In the genomic region with DNA sequence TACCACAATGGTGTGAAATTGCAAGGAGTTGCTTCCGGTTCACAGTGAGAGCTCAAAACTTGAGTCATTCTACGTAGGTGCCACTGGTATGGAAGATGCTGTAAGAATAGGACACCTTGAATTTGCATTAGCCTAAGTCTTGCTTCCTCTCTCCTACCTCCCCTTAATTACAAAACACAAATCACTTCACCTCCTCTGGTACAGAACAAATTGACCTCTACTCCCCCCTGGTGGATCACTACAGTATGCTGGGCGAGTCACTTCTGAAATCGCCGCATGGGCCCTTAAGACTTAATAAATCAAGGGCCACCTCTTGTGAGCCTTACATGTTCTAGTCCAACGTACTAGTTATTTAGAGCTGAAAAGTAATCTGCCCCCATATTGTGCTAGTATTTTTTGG, we compare ENCODE assay signal across 8 cellular contexts.
A peak's percentile ranks its signal among the peaks of the same experiment; 100 is the strongest.
DNase-seq lines count a peak whose midpoint lies in the region; ATAC-seq and TF ChIP-seq lines count a peak whose summit lies in the region.

No MANE protein-coding gene starts in this region.

- H3K27ac ChIP-seq in cardiac muscle cell (no peak overlapping the region), right cardiac atrium (ENCODE audit: low read length) (no peak overlapping the region), WERI-Rb-1 (no peak overlapping the region)

- H3K36me3 ChIP-seq in cardiac muscle cell (no peaks in the 10 kb centered on the region), WERI-Rb-1 (no peaks in the 10 kb centered on the region)

- DNase-seq in cardiac muscle cell (ENCODE audit: low read depth in 1 of 2, low spot score in 1 of 2) (peak; percentile 12 to 63), right cardiac atrium (no peak), WERI-Rb-1 (peak; percentile 43), left kidney (ENCODE audit: low read depth, low spot score) (peak; percentile 75), inferior parietal cortex (ENCODE audit: extremely low spot score) (no peak), HCEC 1CT (no peak)

- TF ChIP-seq RAD21 in Ishikawa (IDR thresholded peaks at IDR 0.05; ENCODE audit: low read depth), result peak; percentile 68

- H3K4me1 ChIP-seq in cardiac muscle cell (ENCODE audit: low read depth) (no peaks in the 10 kb centered on the region), right cardiac atrium (ENCODE audit: control insufficient read depth, insufficient read depth, low read length) (no peaks in the 10 kb centered on the region)

- TF ChIP-seq CTCF in cardiac muscle cell (IDR thresholded peaks at IDR 0.05; ENCODE audit: low read depth, low read length), result peak; percentile 34
- peak; percentile 55; the same call in 1 of the 2 replicates for TF ChIP-seq CTCF in WERI-Rb-1 (IDR thresholded peaks at IDR 0.05; ENCODE audit: low read depth, low read length)

- WGBS in right cardiac atrium, result 52% methylated on average over 6 of the region's 6 CpGs

- no peak for TF ChIP-seq EP300 in Ishikawa (IDR thresholded peaks at IDR 0.05; ENCODE audit: borderline replicate concordance)

- intact Hi-C loops in right cardiac atrium (cut with DNase I), result no loop called here

- H3K27me3 ChIP-seq in cardiac muscle cell, result no peaks in the 10 kb centered on the region
- no peaks in the 10 kb centered on the region for H3K27me3 ChIP-seq in right cardiac atrium (ENCODE audit: control insufficient read depth, insufficient read depth)
- peaks cover 59% of the 10 kb centered on the region for H3K27me3 ChIP-seq in WERI-Rb-1 (ENCODE audit: insufficient read depth, low read depth, severe bottlenecking)

- H3K9me3 ChIP-seq in cardiac muscle cell (ENCODE audit: low read depth), result no peaks in the 10 kb centered on the region
- H3K9me3 ChIP-seq in right cardiac atrium (ENCODE audit: control insufficient read depth, low read length), result no peaks in the 10 kb centered on the region
- H3K9me3 ChIP-seq in WERI-Rb-1 (ENCODE audit: severe bottlenecking), result no peaks in the 10 kb centered on the region

- ATAC-seq in right cardiac atrium, result no peak
- peak; percentile 76 for ATAC-seq in GM21576 (IDR thresholded peaks at IDR 0.05; ENCODE audit: unreplicated experiment)

- H3K4me3 ChIP-seq in cardiac muscle cell, result no peak overlapping the region
- no peak overlapping the region for H3K4me3 ChIP-seq in right cardiac atrium (ENCODE audit: low read length)
- H3K4me3 ChIP-seq in WERI-Rb-1 (ENCODE audit: low read depth, low read length), result no peak overlapping the region

TF ChIP-seq in Ishikawa, 13 proteins besides CTCF, POLR2A, EP300 and RAD21:
- TF ChIP-seq, protein P1, sequence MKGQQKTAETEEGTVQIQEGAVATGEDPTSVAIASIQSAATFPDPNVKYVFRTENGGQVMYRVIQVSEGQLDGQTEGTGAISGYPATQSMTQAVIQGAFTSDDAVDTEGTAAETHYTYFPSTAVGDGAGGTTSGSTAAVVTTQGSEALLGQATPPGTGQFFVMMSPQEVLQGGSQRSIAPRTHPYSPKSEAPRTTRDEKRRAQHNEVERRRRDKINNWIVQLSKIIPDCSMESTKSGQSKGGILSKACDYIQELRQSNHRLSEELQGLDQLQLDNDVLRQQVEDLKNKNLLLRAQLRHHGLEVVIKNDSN (IDR thresholded peaks at IDR 0.05), result no peak
- no peak for TF ChIP-seq TCF12 (IDR thresholded peaks at IDR 0.05; ENCODE audit: low read depth)
- TF ChIP-seq FOXM1 (IDR thresholded peaks at IDR 0.05; ENCODE audit: borderline replicate concordance, low read depth), result no peak
- TF ChIP-seq YY1 (IDR thresholded peaks at IDR 0.05; ENCODE audit: low read depth), result no peak
- TF ChIP-seq TEAD4 (IDR thresholded peaks at IDR 0.05), result no peak

Comparison
In these comparisons a context has a peak if more than half of its experiments do, and no peak if none do; other contexts are left out.
1. DNase-seq: peak in cardiac muscle cell (2 of 2), WERI-Rb-1 (single experiment) and left kidney (single experiment); none in right cardiac atrium (0 of 3), inferior parietal cortex (single experiment) and HCEC 1CT (single experiment).